21 cellular contexts compared by ENCODE assay signal in genomic region chr1:52345252-52345651, GRCh38. TPM values are rescaled to one million over a fixed set of nuclear protein-coding genes. Genes with fewer than 3 reads are reported as not detected.
DNase-seq lines count a peak whose midpoint lies in the region; ATAC-seq, FAIRE-seq and TF ChIP-seq lines count a peak whose summit lies in the region.
"Had no signal": no experiment of that assay in that cellular context is flagged by ENCODE, and none has a peak within 500 bp of the region (broad histone marks: within the 10 kb centered on the region; RNA-seq: fewer than 3 reads in every experiment).

No MANE protein-coding gene starts in this region.

- TF ChIP-seq POLR2A in right lobe of liver (IDR thresholded peaks at IDR 0.05) (no peak), GM12892 (IDR thresholded peaks at IDR 0.05; ENCODE audit: low read depth, low read length) (no peak)

- H3K27ac ChIP-seq in CD8-positive, alpha-beta T cell (ENCODE audit: low read depth, low read length): no peak overlapping the region
- H3K27ac ChIP-seq in WERI-Rb-1 (peak overlapping the region; percentile 75), right lobe of liver (peak overlapping the region in 2 of 3 donors; percentile 40 to 52)
- H3K27ac ChIP-seq: BLaER1 treated with 17β-estradiol and CSF1 and Interleukin-3, amounts not matched to agents 10 nM and 100 nM had no signal

- 53% methylated on average over 2 of the region's 2 CpGs for WGBS in right lobe of liver (ENCODE audit: insufficient coverage, low coverage, low lambda C conversion rate, missing lambda C conversion rate)

- no peak for FAIRE-seq in GM12892 (lab: Jason Lieb, UNC)
- FAIRE-seq: G401.6, GM12891, GM19239, HTR-8/SVneo had no signal

- H3K4me1 ChIP-seq in CD8-positive, alpha-beta T cell (ENCODE audit: insufficient read depth, low read length): no peaks in the 10 kb centered on the region
- H3K4me1 ChIP-seq in right lobe of liver: peaks cover 0 to 28% (median 4%) of the 10 kb centered on the region in 4 donors

- TF ChIP-seq CTCF in CD8-positive, alpha-beta T cell (IDR thresholded peaks at IDR 0.05): no peak
- TF ChIP-seq CTCF in WERI-Rb-1 (IDR thresholded peaks at IDR 0.05; ENCODE audit: low read depth, low read length) (no peak), right lobe of liver (IDR thresholded peaks at IDR 0.05) (no peak)

- no peaks in the 10 kb centered on the region for H3K27me3 ChIP-seq in CD8-positive, alpha-beta T cell (ENCODE audit: insufficient read depth, low read length)
- H3K27me3 ChIP-seq in WERI-Rb-1 (ENCODE audit: insufficient read depth, low read depth, severe bottlenecking) (no peaks in the 10 kb centered on the region), right lobe of liver (no peaks in the 10 kb centered on the region)
- H3K27me3 ChIP-seq: BLaER1 treated with 17β-estradiol and CSF1 and Interleukin-3, amounts not matched to agents 10 nM and 100 nM had no signal

- no peaks in the 10 kb centered on the region for H3K27me3 Mint-ChIP-seq in activated T-cell treated with anti-CD3 and anti-CD28 coated beads, Interleukin-2, amount 50 U/mL, for 72 hours (ENCODE audit: low read depth)
- no peaks in the 10 kb centered on the region for H3K27me3 Mint-ChIP-seq in activated T-cell treated with anti-CD3 and anti-CD28 coated beads, Interleukin-2, amount 50 U/mL, for 24 hours
- H3K27me3 Mint-ChIP-seq in CD8-positive, alpha-beta T cell (ENCODE audit: low read depth): no peaks in the 10 kb centered on the region

- H3K36me3 Mint-ChIP-seq in activated T-cell treated with anti-CD3 and anti-CD28 coated beads, Interleukin-2, amount 50 U/mL, for 72 hours (ENCODE audit: insufficient read depth in 2 of 2): no peaks in the 10 kb centered on the region
- H3K36me3 Mint-ChIP-seq in activated T-cell treated with anti-CD3 and anti-CD28 coated beads, Interleukin-2, amount 50 U/mL, for 24 hours (ENCODE audit: low read depth): peaks cover 12% of the 10 kb centered on the region
- H3K36me3 Mint-ChIP-seq in CD8-positive, alpha-beta T cell: peaks cover 13% of the 10 kb centered on the region

- H3K4me1 Mint-ChIP-seq in activated T-cell treated with anti-CD3 and anti-CD28 coated beads, Interleukin-2, amount 50 U/mL, for 72 hours (ENCODE audit: low read depth): no peaks in the 10 kb centered on the region
- H3K4me1 Mint-ChIP-seq in activated T-cell treated with anti-CD3 and anti-CD28 coated beads, Interleukin-2, amount 50 U/mL, for 24 hours (ENCODE audit: low read depth): no peaks in the 10 kb centered on the region
- peaks cover 5% of the 10 kb centered on the region for H3K4me1 Mint-ChIP-seq in CD8-positive, alpha-beta T cell (ENCODE audit: low read depth)

- H3K4me3 Mint-ChIP-seq in activated T-cell treated with anti-CD3 and anti-CD28 coated beads, Interleukin-2, amount 50 U/mL, for 72 hours: no peak overlapping the region
- no peak overlapping the region for H3K4me3 Mint-ChIP-seq in activated T-cell treated with anti-CD3 and anti-CD28 coated beads, Interleukin-2, amount 50 U/mL, for 24 hours
- no peak overlapping the region for H3K4me3 Mint-ChIP-seq in CD8-positive, alpha-beta T cell
- H3K4me3 Mint-ChIP-seq: CD4-positive, CD25-positive, alpha-beta regulatory T cell; H9 had no signal

- no peaks in the 10 kb centered on the region for H3K9me3 ChIP-seq in CD8-positive, alpha-beta T cell (ENCODE audit: low read length)
- no peaks in the 10 kb centered on the region for H3K9me3 ChIP-seq in WERI-Rb-1 (ENCODE audit: severe bottlenecking)
- no peaks in the 10 kb centered on the region for H3K9me3 ChIP-seq in right lobe of liver
- H3K9me3 ChIP-seq: BLaER1 treated with 17β-estradiol and CSF1 and Interleukin-3, amounts not matched to agents 10 nM and 100 nM had no signal

- CTCF ChIA-PET in CD8-positive, alpha-beta T cell (lab: Charles Lee): no interaction called here

- DNase-seq in activated T-cell treated with anti-CD3 and anti-CD28 coated beads, Interleukin-2, amount 50 U/mL, for 72 hours: no peak
- no peak for DNase-seq in activated T-cell treated with anti-CD3 and anti-CD28 coated beads, Interleukin-2, amount 50 U/mL, for 24 hours
- DNase-seq in CD8-positive, alpha-beta T cell: no peak
- DNase-seq in WERI-Rb-1: no peak
- DNase-seq in right lobe of liver: no peak
- no peak for DNase-seq in GM12892 (ENCODE audit: insufficient read length)
- no peak for DNase-seq in activated CD8-positive, alpha-beta memory T cell treated with anti-CD3 and anti-CD28 coated beads for 24 hours
- DNase-seq: ACHN; Calu3; CD4-positive, CD25-positive, alpha-beta regulatory T cell; DMS 273 treated with DMSO at 0.1 percent for 48 hours; DMS79 treated with DMSO at 0.1 percent for 48 hours; EL; GOT3; H9 had no signal

- no peaks in the 10 kb centered on the region for H3K9me3 Mint-ChIP-seq in activated T-cell treated with anti-CD3 and anti-CD28 coated beads, Interleukin-2, amount 50 U/mL, for 72 hours
- no peaks in the 10 kb centered on the region for H3K9me3 Mint-ChIP-seq in activated T-cell treated with anti-CD3 and anti-CD28 coated beads, Interleukin-2, amount 50 U/mL, for 24 hours
- H3K9me3 Mint-ChIP-seq in CD8-positive, alpha-beta T cell: no peaks in the 10 kb centered on the region
- H3K9me3 Mint-ChIP-seq: CD4-positive, CD25-positive, alpha-beta regulatory T cell; H9 had no signal

- POLR2A ChIA-PET in CD8-positive, alpha-beta T cell (lab: Charles Lee): no interaction called here

- H3K27ac Mint-ChIP-seq in activated T-cell treated with anti-CD3 and anti-CD28 coated beads, Interleukin-2, amount 50 U/mL, for 72 hours: peak overlapping the region; percentile 55
- H3K27ac Mint-ChIP-seq in activated T-cell treated with anti-CD3 and anti-CD28 coated beads, Interleukin-2, amount 50 U/mL, for 24 hours: no peak overlapping the region
- peak overlapping the region; percentile 62 for H3K27ac Mint-ChIP-seq in CD8-positive, alpha-beta T cell

- intact Hi-C loops in CD8-positive, alpha-beta T cell (cut with DNase I, micrococcal nuclease): no loop called here
- intact Hi-C loops in right lobe of liver (cut with DNase I): no loop called here

- no peak overlapping the region for H3K4me3 ChIP-seq in CD8-positive, alpha-beta T cell (ENCODE audit: low read depth, low read length)
- H3K4me3 ChIP-seq in WERI-Rb-1 (ENCODE audit: low read depth, low read length): no peak overlapping the region
- H3K4me3 ChIP-seq in right lobe of liver: no peak overlapping the region
- H3K4me3 ChIP-seq: BLaER1 treated with 17β-estradiol and CSF1 and Interleukin-3, amounts not matched to agents 10 nM and 100 nM had no signal

- ATAC-seq in activated T-cell treated with anti-CD3 and anti-CD28 coated beads, Interleukin-2, amount 50 U/mL, for 72 hours (replicated peaks in 1 of 2): no peak
- no peak for ATAC-seq in CD8-positive, alpha-beta T cell
- ATAC-seq in right lobe of liver (peak; percentile 82 to 88 (median 84)), GM18511 (IDR thresholded peaks at IDR 0.05; ENCODE audit: unreplicated experiment) (no peak)

- H3K36me3 ChIP-seq in CD8-positive, alpha-beta T cell (ENCODE audit: insufficient read depth, low read length): no peaks in the 10 kb centered on the region
- H3K36me3 ChIP-seq in WERI-Rb-1 (peaks cover 3% of the 10 kb centered on the region; the same call in 1 of the 2 replicates), right lobe of liver (peaks cover 0 to 2% (median 0%) of the 10 kb centered on the region in 4 donors)

RNA-seq across cellular contexts. Expression of gene CC2D1B, which starts 20.8 kb away (rescaled TPM):
- 10 to 100 TPM; 32.7 to 33.1 TPM for total RNA-seq in activated T-cell treated with anti-CD3 and anti-CD28 coated beads, Interleukin-2, amount 50 U/mL, for 72 hours
- total RNA-seq in CD8-positive, alpha-beta T cell: 10 to 100 TPM; 38.8 to 40.6 TPM
- 10 to 100 TPM; 11.8 to 18.0 (median 15.1) TPM for total RNA-seq in right lobe of liver
- polyA plus RNA-seq in GM12892 (2012; ENCODE audit: missing spikeins): 12.8 TPM

RNA-seq across cellular contexts. Expression of gene ORC1, which starts 59.0 kb away (rescaled TPM):
- 10 to 100 TPM; 37.1 to 43.5 TPM for total RNA-seq in activated T-cell treated with anti-CD3 and anti-CD28 coated beads, Interleukin-2, amount 50 U/mL, for 72 hours
- total RNA-seq in CD8-positive, alpha-beta T cell: 1 to 10 TPM; 1.2 to 1.3 TPM
- 1 to 10 TPM in 2 of 6 experiments, under 1 TPM in 4; 0.11 to 4.0 (median 0.45) TPM for total RNA-seq in right lobe of liver
- polyA plus RNA-seq in GM12892 (2012; ENCODE audit: missing spikeins): 13.3 TPM

RNA-seq across cellular contexts. Expression of gene PRPF38A, which starts 59.1 kb away (rescaled TPM):
- total RNA-seq in activated T-cell treated with anti-CD3 and anti-CD28 coated beads, Interleukin-2, amount 50 U/mL, for 72 hours: 10 to 100 TPM; 80.5 to 91.8 TPM
- 10 to 100 TPM; 52.2 to 62.0 TPM for total RNA-seq in CD8-positive, alpha-beta T cell
- 10 to 100 TPM in 4 of 6 experiments, 1 to 10 TPM in 2; 4.5 to 14.4 (median 11.4) TPM for total RNA-seq in right lobe of liver
- 46.0 TPM for polyA plus RNA-seq in GM12892 (2012; ENCODE audit: missing spikeins)

Comparison
In these comparisons a context has a peak if more than half of its experiments do, and no peak if none do; other contexts are left out.
1. ATAC-seq: peak in right lobe of liver (4 of 4); none in activated T-cell treated with anti-CD3 and anti-CD28 coated beads, Interleukin-2, amount 50 U/mL, for 72 hours (0 of 2), CD8-positive, alpha-beta T cell (single experiment) and GM18511 (single experiment).
2. RNA of gene ORC1, which starts 59.0 kb away (total RNA-seq): 37.1 to 43.5 TPM in activated T-cell treated with anti-CD3 and anti-CD28 coated beads, Interleukin-2, amount 50 U/mL, for 72 hours; 1.2 to 1.3 TPM in CD8-positive, alpha-beta T cell and 0.11 to 4.0 TPM in right lobe of liver; every median in the first group is over 4 times any median in the second.